19 cellular contexts compared by ENCODE assay signal in the genomic region with DNA sequence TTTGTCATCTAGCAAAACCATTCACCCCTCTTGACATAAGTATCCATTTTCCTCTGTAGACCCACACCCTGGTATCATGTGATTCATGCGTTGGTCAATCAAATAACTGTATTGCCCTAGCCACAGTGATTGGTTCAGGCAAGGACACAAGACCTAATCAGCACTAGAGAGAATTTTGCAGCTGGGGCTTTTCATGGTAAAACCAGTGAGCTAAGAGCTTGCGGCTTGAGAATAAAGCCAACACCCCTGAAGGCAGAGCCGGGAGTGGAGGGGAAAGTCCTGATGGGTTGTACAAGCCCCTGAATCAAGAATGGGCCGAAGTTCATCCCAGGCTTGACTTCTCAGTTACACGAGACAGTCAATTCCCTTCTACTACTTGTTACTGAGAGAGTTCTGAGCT. TPM values are rescaled to one million over a fixed set of nuclear protein-coding genes. Genes with fewer than 3 reads are reported as not detected.
DNase-seq lines count a peak whose midpoint lies in the region; ATAC-seq and TF ChIP-seq lines count a peak whose summit lies in the region.
"Had no signal": no experiment of that assay in that cellular context is flagged by ENCODE, and none has a peak within 500 bp of the region (broad histone marks: within the 10 kb centered on the region; RNA-seq: fewer than 3 reads in every experiment).

No MANE protein-coding gene starts in this region.

- TF ChIP-seq POLR2A in esophagus squamous epithelium (IDR thresholded peaks at IDR 0.05): no peak
- TF ChIP-seq POLR2A in sigmoid colon (IDR thresholded peaks at IDR 0.05): no peak

- H3K9me3 ChIP-seq in esophagus squamous epithelium (no peaks in the 10 kb centered on the region), right cardiac atrium (ENCODE audit: control insufficient read depth, low read length) (no peaks in the 10 kb centered on the region), sigmoid colon (no peaks in the 10 kb centered on the region)

- ATAC-seq in right cardiac atrium (peak; percentile 17 to 30), HG03432 (IDR thresholded peaks at IDR 0.05; ENCODE audit: unreplicated experiment) (no peak), GM21786 (IDR thresholded peaks at IDR 0.05; ENCODE audit: unreplicated experiment) (no peak)
- ATAC-seq: HepG2 had no signal

- H3K4me1 ChIP-seq in esophagus squamous epithelium (peaks cover 15 to 52% (median 38%) of the 10 kb centered on the region in 3 donors), right cardiac atrium (ENCODE audit: control insufficient read depth, insufficient read depth, low read length) (no peaks in the 10 kb centered on the region), sigmoid colon (no peaks in the 10 kb centered on the region)

- intact Hi-C loops in esophagus squamous epithelium (cut with DNase I): no loop called here
- intact Hi-C loops in right cardiac atrium (cut with DNase I): no loop called here
- intact Hi-C loops in sigmoid colon (cut with DNase I): no loop called here

- peaks cover 0 to 8% (median 0%) of the 10 kb centered on the region in 4 donors for H3K27me3 ChIP-seq in esophagus squamous epithelium
- H3K27me3 ChIP-seq in right cardiac atrium (ENCODE audit: control insufficient read depth, insufficient read depth): no peaks in the 10 kb centered on the region
- H3K27me3 ChIP-seq in sigmoid colon: peaks cover 0 to 63% (median 15%) of the 10 kb centered on the region in 3 donors

- TF ChIP-seq CTCF in esophagus squamous epithelium (IDR thresholded peaks at IDR 0.05): no peak
- no peak for TF ChIP-seq CTCF in sigmoid colon (IDR thresholded peaks at IDR 0.05)

- DNase-seq in RPMI7951 (ENCODE audit: low read depth): peak; percentile 79
- no peak for DNase-seq in esophagus squamous epithelium (lab: John Stamatoyannopoulos, UW)
- peak in 1 of 3 donors; percentile 55 for DNase-seq in right cardiac atrium
- DNase-seq in sigmoid colon: peak; percentile 38
- DNase-seq in NCI-H1048 (lab: John Stamatoyannopoulos, UW): no peak
- DNase-seq in T1000 (lab: John Stamatoyannopoulos, UW): no peak
- DNase-seq: ACHN; CD4-positive, CD25-positive, alpha-beta regulatory T cell; DMS53; GOT3; HFFc6; MM.1S; NCI-H1105 treated with DMSO at 0.1 percent for 48 hours; NCI-H187 treated with DMSO at 0.1 percent for 48 hours; NCI-H2171 treated with DMSO at 0.1 percent for 48 hours; NCI-H774 had no signal

- H3K36me3 ChIP-seq in esophagus squamous epithelium: no peaks in the 10 kb centered on the region
- no peaks in the 10 kb centered on the region for H3K36me3 ChIP-seq in sigmoid colon

- no peak for TF ChIP-seq EP300 in sigmoid colon (IDR thresholded peaks at IDR 0.05)

- WGBS in esophagus squamous epithelium, 2 donors: 47 to 48% methylated on average over 2 to 4 of the region's 5 CpGs
- WGBS in right cardiac atrium: 55% methylated on average over 5 of the region's 5 CpGs
- 64 to 76% methylated on average over 5 of the region's 5 CpGs for WGBS in sigmoid colon, 2 donors

- H3K4me3 ChIP-seq in esophagus squamous epithelium (no peak overlapping the region), right cardiac atrium (ENCODE audit: low read length) (no peak overlapping the region), sigmoid colon (no peak overlapping the region)

- H3K27ac ChIP-seq in esophagus squamous epithelium (peak overlapping the region in 3 of 4 donors; percentile 30 to 65 (median 45)), right cardiac atrium (ENCODE audit: low read length) (no peak overlapping the region), sigmoid colon (no peak overlapping the region)

RNA-seq across cellular contexts. Expression of a gene that starts 33.2 kb away (rescaled TPM):
- total RNA-seq in RPMI7951 (2014; rRNA removed; shearing (Covaris generic)): 22.8 and 26.0 TPM in 2 replicates
- total RNA-seq in esophagus squamous epithelium: 10 to 100 TPM; 10.3 to 41.6 (median 17.0) TPM
- 10 to 100 TPM; 13.9 to 46.0 (median 23.5) TPM for total RNA-seq in right cardiac atrium
- polyA plus RNA-seq in right cardiac atrium: 3.4 TPM
- total RNA-seq in sigmoid colon: 10 to 100 TPM; 12.1 to 71.2 (median 15.3) TPM
- 1 to 10 TPM in 2 of 3 donors, under 1 TPM in 1; 0.46 to 7.1 (median 1.2) TPM for polyA plus RNA-seq in sigmoid colon

Comparison
In these comparisons a context has a peak if more than half of its experiments do, and no peak if none do; other contexts are left out.
1. DNase-seq: peak in RPMI7951 (single experiment) and sigmoid colon (single experiment); none in esophagus squamous epithelium (single experiment), NCI-H1048 (single experiment) and T1000 (single experiment).
2. H3K27ac ChIP-seq: peak in esophagus squamous epithelium (3 of 4); none in right cardiac atrium (single experiment) and sigmoid colon (0 of 4).
3. ATAC-seq: peak in right cardiac atrium (2 of 2); none in HG03432 (single experiment) and GM21786 (single experiment).